ENCODE assay signal across 23 cellular contexts in the genomic region with DNA sequence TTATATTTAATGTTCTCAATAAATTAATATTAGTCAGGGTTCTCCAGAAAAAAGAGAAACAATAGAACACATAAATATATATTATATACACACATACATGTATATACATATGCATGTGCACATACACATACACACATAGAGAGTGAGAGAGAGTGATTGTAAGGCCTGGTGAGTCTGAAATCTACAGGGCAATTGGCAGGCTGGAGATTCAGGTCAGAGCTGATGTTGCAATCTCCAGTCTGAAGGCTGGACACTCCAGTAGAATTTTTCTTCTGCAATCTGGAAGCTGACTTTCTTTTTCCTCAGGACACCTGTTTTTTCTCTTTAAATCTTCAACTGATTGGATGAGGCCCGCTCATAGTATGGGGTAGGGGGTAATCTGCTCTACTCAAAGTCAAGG.
"Had no signal": no experiment of that assay in that cellular context is flagged by ENCODE, and none has a peak within 500 bp of the region (broad histone marks: within the 10 kb centered on the region; RNA-seq: fewer than 3 reads in every experiment).

No MANE protein-coding gene starts in this region.

- H3K4me2 ChIP-seq: neural progenitor cell, smooth muscle cell had no signal

- H3K36me3 Mint-ChIP-seq: natural killer cell treated with Interleukin-12 subunit alpha and Interleukin-12 subunit beta and Interleukin-15 and Interleukin-18, amount 100 ng/mL, for 72 hours; neural progenitor cell; stimulated activated effector memory CD8-positive, alpha-beta T cell treated with anti-CD3 and anti-CD28 coated beads, Interleukin-12 subunit alpha, Interleukin-12 subunit beta, amount 100 ng/mL, for 72 hours had no signal

- H3K27me3 ChIP-seq: colonic mucosa, esophagus squamous epithelium, neural progenitor cell, pancreas, sigmoid colon, tibial artery, upper lobe of left lung, vagina had no signal

- H3K4me3 ChIP-seq: colonic mucosa, esophagus squamous epithelium, lower lobe of right lung, neural progenitor cell, pancreas, sigmoid colon, smooth muscle cell, tibial artery, upper lobe of left lung, vagina had no signal

- H3K27ac Mint-ChIP-seq: immature natural killer cell; memory B cell; mesothelial cell of epicardium; natural killer cell treated with Interleukin-12 subunit alpha and Interleukin-12 subunit beta and Interleukin-15 and Interleukin-18, amount 100 ng/mL, for 72 hours; neural progenitor cell; progenitor cell of endocrine pancreas; stimulated activated effector memory CD8-positive, alpha-beta T cell treated with anti-CD3 and anti-CD28 coated beads, Interleukin-12 subunit alpha, Interleukin-12 subunit beta, amount 100 ng/mL, for 72 hours; stimulated activated naive CD8-positive, alpha-beta T cell treated with anti-CD3 and anti-CD28 coated beads, Interleukin-15, Interleukin-2, amounts not matched to agents 100 ng/mL and 50 ng/mL, for 24 hours had no signal

- H3K4me1 ChIP-seq: colonic mucosa, esophagus squamous epithelium, lower lobe of right lung, neural progenitor cell, pancreas, sigmoid colon, upper lobe of left lung, vagina had no signal

- H3K9me3 Mint-ChIP-seq: immature natural killer cell; memory B cell; mesothelial cell of epicardium; natural killer cell treated with Interleukin-12 subunit alpha and Interleukin-12 subunit beta and Interleukin-15 and Interleukin-18, amount 100 ng/mL, for 72 hours; neural progenitor cell; stimulated activated effector memory CD8-positive, alpha-beta T cell treated with anti-CD3 and anti-CD28 coated beads, Interleukin-12 subunit alpha, Interleukin-12 subunit beta, amount 100 ng/mL, for 72 hours; stimulated activated naive CD8-positive, alpha-beta T cell treated with anti-CD3 and anti-CD28 coated beads, Interleukin-15, Interleukin-2, amounts not matched to agents 100 ng/mL and 50 ng/mL, for 24 hours had no signal

- ATAC-seq: lower lobe of right lung; natural killer cell treated with Interleukin-12 subunit alpha and Interleukin-12 subunit beta and Interleukin-15 and Interleukin-18, amount 100 ng/mL, for 72 hours; pancreas; stimulated activated effector memory CD8-positive, alpha-beta T cell treated with anti-CD3 and anti-CD28 coated beads, Interleukin-12 subunit alpha, Interleukin-12 subunit beta, amount 100 ng/mL, for 72 hours had no signal

- H3K36me3 ChIP-seq: colonic mucosa, esophagus squamous epithelium, lower lobe of right lung, neural progenitor cell, sigmoid colon, upper lobe of left lung, vagina had no signal

- H3K27ac ChIP-seq: colonic mucosa, esophagus squamous epithelium, lower lobe of right lung, neural progenitor cell, pancreas, sigmoid colon, tibial artery, upper lobe of left lung, vagina had no signal

- H3K4me1 Mint-ChIP-seq: immature natural killer cell; memory B cell; mesothelial cell of epicardium; neural progenitor cell; stimulated activated effector memory CD8-positive, alpha-beta T cell treated with anti-CD3 and anti-CD28 coated beads, Interleukin-12 subunit alpha, Interleukin-12 subunit beta, amount 100 ng/mL, for 72 hours had no signal

- H3K27me3 Mint-ChIP-seq: memory B cell; natural killer cell treated with Interleukin-12 subunit alpha and Interleukin-12 subunit beta and Interleukin-15 and Interleukin-18, amount 100 ng/mL, for 72 hours; progenitor cell of endocrine pancreas; stimulated activated naive CD8-positive, alpha-beta T cell treated with anti-CD3 and anti-CD28 coated beads, Interleukin-15, Interleukin-2, amounts not matched to agents 100 ng/mL and 50 ng/mL, for 24 hours had no signal

- H3K4me3 Mint-ChIP-seq: immature natural killer cell; memory B cell; mesothelial cell of epicardium; natural killer cell treated with Interleukin-12 subunit alpha and Interleukin-12 subunit beta and Interleukin-15 and Interleukin-18, amount 100 ng/mL, for 72 hours; neural progenitor cell; stimulated activated effector memory CD8-positive, alpha-beta T cell treated with anti-CD3 and anti-CD28 coated beads, Interleukin-12 subunit alpha, Interleukin-12 subunit beta, amount 100 ng/mL, for 72 hours; stimulated activated naive CD8-positive, alpha-beta T cell treated with anti-CD3 and anti-CD28 coated beads, Interleukin-15, Interleukin-2, amounts not matched to agents 100 ng/mL and 50 ng/mL, for 24 hours had no signal

- H3K9ac ChIP-seq: neural progenitor cell had no signal

- H2AFZ ChIP-seq: neural progenitor cell had no signal

- DNase-seq: cerebellar nuclear complex; colonic mucosa; dermis blood vessel endothelial cell; esophagus squamous epithelium; immature natural killer cell; kidney; lower lobe of right lung; nucleus accumbens; pancreas; sigmoid colon; stimulated activated CD4-positive, alpha-beta T cell treated with anti-CD3 and anti-CD28 coated beads, Interleukin-4, amount 100 ng/mL, for 1 hour; stimulated activated CD8-positive, alpha-beta memory T cell treated with anti-CD3 and anti-CD28 coated beads, Interleukin-4, amount 100 ng/mL, for 48 hours; tibial artery; upper lobe of left lung had no signal

- H3K9me3 ChIP-seq: colonic mucosa, esophagus squamous epithelium, lower lobe of right lung, pancreas, sigmoid colon, tibial artery, upper lobe of left lung, vagina had no signal
